In the genomic region with DNA sequence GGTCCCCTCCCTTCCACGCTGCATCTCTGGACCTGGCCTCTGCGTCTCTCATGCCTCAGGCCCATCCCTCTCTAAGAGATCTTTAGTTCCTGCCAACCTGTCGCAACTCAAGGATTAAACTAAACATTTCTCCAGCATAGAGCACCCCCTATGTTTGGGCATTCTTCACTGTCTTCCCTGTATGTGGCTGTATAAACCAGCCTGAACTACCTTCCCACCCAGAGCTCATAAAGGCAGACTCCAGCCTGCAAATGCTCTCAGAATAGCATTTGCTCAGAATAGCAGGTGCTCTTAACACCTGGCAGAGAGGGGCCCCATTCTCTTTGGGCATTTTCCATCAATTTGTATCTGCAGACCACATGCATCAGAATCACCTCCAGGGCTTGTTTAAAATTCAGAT, we compare ENCODE assay signal across 25 cellular contexts.
A peak's percentile ranks its signal among the peaks of the same experiment; 100 is the strongest.
DNase-seq lines count a peak whose midpoint lies in the region; ATAC-seq and TF ChIP-seq lines count a peak whose summit lies in the region.
"Had no signal": no experiment of that assay in that cellular context is flagged by ENCODE, and none has a peak within 500 bp of the region (broad histone marks: within the 10 kb centered on the region; RNA-seq: fewer than 3 reads in every experiment).

No MANE protein-coding gene starts in this region.

- peaks cover 17% of the 10 kb centered on the region; the same call in 2 of the 3 replicates for H3K4me1 Mint-ChIP-seq in GM23338
- peaks cover 30 to 47% (median 43%) of the 10 kb centered on the region in 7 donors for H3K4me1 Mint-ChIP-seq in naive thymus-derived CD4-positive, alpha-beta T cell
- H3K4me1 Mint-ChIP-seq in activated naive CD8-positive, alpha-beta T cell treated with anti-CD3 and anti-CD28 coated beads, Interleukin-2, amount 50 U/mL, for 24 hours, result peaks cover 33% of the 10 kb centered on the region

- H3K9me2 ChIP-seq in GM23338 (ENCODE audit: insufficient read depth), result no peaks in the 10 kb centered on the region
- no peaks in the 10 kb centered on the region for H3K9me2 ChIP-seq in hepatocyte (replicated peaks; ENCODE audit: insufficient read depth)

- H3K27me3 ChIP-seq in GM23338 (ENCODE audit: insufficient read depth) (no peaks in the 10 kb centered on the region), hepatocyte (no peaks in the 10 kb centered on the region), tibial artery (no peaks in the 10 kb centered on the region)
- H3K27me3 ChIP-seq in naive thymus-derived CD4-positive, alpha-beta T cell (ENCODE audit: control insufficient read depth in 2 of 2, insufficient read depth in 2 of 2, low read length in 2 of 2), result no peaks in the 10 kb centered on the region
- H3K27me3 ChIP-seq: ovary, right atrium auricular region, transverse colon had no signal

- no peak overlapping the region for H2AFZ ChIP-seq in GM23338
- H2AFZ ChIP-seq in hepatocyte, result no peak overlapping the region

- POLR2A ChIA-PET in naive thymus-derived CD4-positive, alpha-beta T cell (lab: Charles Lee), result no interaction called here

- H3K4me2 ChIP-seq in GM23338 (no peak overlapping the region), hepatocyte (no peak overlapping the region)

- DNase-seq in NCI-H345 (lab: John Stamatoyannopoulos, UW) (peak; percentile 9), NCI-H345 treated with DMSO at 0.1 percent for 48 hours (lab: John Stamatoyannopoulos, UW; ENCODE audit: unreplicated experiment) (no peak), GM23338 (ENCODE audit: low spot score) (no peak), RPMI8226 (peak; percentile 56), hepatocyte (ENCODE audit: low spot score) (no peak), tibial artery (no peak)
- DNase-seq in naive thymus-derived CD4-positive, alpha-beta T cell, result no peak
- no peak for DNase-seq in activated naive CD8-positive, alpha-beta T cell treated with anti-CD3 and anti-CD28 coated beads, Interleukin-2, amount 50 U/mL, for 24 hours
- DNase-seq: 8988T; activated CD4-positive, CD25-positive, alpha-beta regulatory T cell; activated naive CD4-positive, alpha-beta T cell treated with anti-CD3 and anti-CD28 coated beads, Interleukin-2, amount 10 ng/mL, durations not matched to agents 7 days and 5 days; activated T-cell treated with anti-CD3 and anti-CD28 coated beads, Interleukin-2, amount 50 U/mL, for 48 hours; AML-193; left cardiac atrium; mesendoderm; NCI-H187; NCI-H226; ovary; stimulated activated CD4-positive, alpha-beta T cell treated with anti-CD3 and anti-CD28 coated beads, Interleukin-4, amount 100 ng/mL, for 24 hours; stimulated activated naive CD8-positive, alpha-beta T cell treated with anti-CD3 and anti-CD28 coated beads, Interleukin-15, amount 100 ng/mL, for 72 hours; T1000; transverse colon had no signal

- no peak overlapping the region for H3K27ac Mint-ChIP-seq in GM23338
- H3K27ac Mint-ChIP-seq in naive thymus-derived CD4-positive, alpha-beta T cell, result peak overlapping the region in 8 of 9 donors; percentile 16 to 75 (median 58)
- H3K27ac Mint-ChIP-seq in activated naive CD8-positive, alpha-beta T cell treated with anti-CD3 and anti-CD28 coated beads, Interleukin-2, amount 50 U/mL, for 24 hours, result no peak overlapping the region
- H3K27ac Mint-ChIP-seq: dendritic cell treated with granulocyte-macrophage colony-stimulating factor and Interleukin-4, amounts not matched to agents 40 ng/mL and 50 ng/mL, for 4 days had no signal

- no peaks in the 10 kb centered on the region for H3K27me3 Mint-ChIP-seq in GM23338 (ENCODE audit: insufficient read depth, low read depth, poor library complexity)
- H3K27me3 Mint-ChIP-seq in naive thymus-derived CD4-positive, alpha-beta T cell, result peaks cover 0 to 7% (median 0%) of the 10 kb centered on the region in 5 donors
- H3K27me3 Mint-ChIP-seq in activated naive CD8-positive, alpha-beta T cell treated with anti-CD3 and anti-CD28 coated beads, Interleukin-2, amount 50 U/mL, for 24 hours, result no peaks in the 10 kb centered on the region
- H3K27me3 Mint-ChIP-seq: dendritic cell treated with granulocyte-macrophage colony-stimulating factor and Interleukin-4, amounts not matched to agents 40 ng/mL and 50 ng/mL, for 4 days had no signal

- CTCF ChIA-PET in naive thymus-derived CD4-positive, alpha-beta T cell (lab: Charles Lee), result interaction anchor here (0.9 kb wide), 1 partner anchor 15 kb away, joined by 3 read pairs; no protein-coding TSS in a partner anchor

- H4K20me1 ChIP-seq in GM23338 (replicated peaks; ENCODE audit: insufficient read depth) (no peaks in the 10 kb centered on the region), hepatocyte (ENCODE audit: insufficient read depth, poor library complexity, severe bottlenecking) (no peaks in the 10 kb centered on the region)

- H3K27ac ChIP-seq in GM23338 (ENCODE audit: low read depth) (no peak overlapping the region), hepatocyte (no peak overlapping the region), tibial artery (no peak overlapping the region)
- H3K27ac ChIP-seq in naive thymus-derived CD4-positive, alpha-beta T cell (ENCODE audit: low read depth, low read length), result no peak overlapping the region
- H3K27ac ChIP-seq: ovary, right atrium auricular region had no signal

- H3K4me3 ChIP-seq in GM23338 (no peak overlapping the region), hepatocyte (no peak overlapping the region), tibial artery (no peak overlapping the region)
- H3K4me3 ChIP-seq in naive thymus-derived CD4-positive, alpha-beta T cell (ENCODE audit: low read length), result no peak overlapping the region
- H3K4me3 ChIP-seq: K562, ovary, right atrium auricular region, transverse colon had no signal

- no peaks in the 10 kb centered on the region for H3K9me3 ChIP-seq in naive thymus-derived CD4-positive, alpha-beta T cell (ENCODE audit: control insufficient read depth in 2 of 3, low read length in 3 of 3)
- H3K9me3 ChIP-seq in hepatocyte (ENCODE audit: low read depth) (no peaks in the 10 kb centered on the region), tibial artery (no peaks in the 10 kb centered on the region)
- H3K9me3 ChIP-seq: ovary, right atrium auricular region, transverse colon had no signal

- H3K36me3 ChIP-seq in GM23338 (ENCODE audit: insufficient read depth) (no peaks in the 10 kb centered on the region), hepatocyte (replicated peaks; ENCODE audit: insufficient read depth, low read depth) (no peaks in the 10 kb centered on the region), tibial artery (no peaks in the 10 kb centered on the region)
- H3K36me3 ChIP-seq in naive thymus-derived CD4-positive, alpha-beta T cell (ENCODE audit: control insufficient read depth in 2 of 3, insufficient read depth in 3 of 3, low read length in 3 of 3), result no peaks in the 10 kb centered on the region
- H3K36me3 ChIP-seq: ovary, right atrium auricular region, transverse colon had no signal

- no peaks in the 10 kb centered on the region for H3K79me2 ChIP-seq in GM23338 (replicated peaks; ENCODE audit: insufficient read depth)
- H3K79me2 ChIP-seq in hepatocyte, result no peaks in the 10 kb centered on the region

- intact Hi-C loops in naive thymus-derived CD4-positive, alpha-beta T cell (cut with micrococcal nuclease), result no loop called here
- intact Hi-C loops in tibial artery (cut with DNase I; ENCODE audit: low total_unique reads), result no loop called here

- H3K4me1 ChIP-seq in GM23338 (ENCODE audit: insufficient read depth) (no peaks in the 10 kb centered on the region), hepatocyte (ENCODE audit: insufficient read depth) (peaks cover 22% of the 10 kb centered on the region), tibial artery (peaks cover 0 to 11% (median 8%) of the 10 kb centered on the region in 4 donors)
- peaks cover 34 to 36% of the 10 kb centered on the region in 2 donors for H3K4me1 ChIP-seq in naive thymus-derived CD4-positive, alpha-beta T cell (ENCODE audit: control insufficient read depth in 2 of 2, insufficient read depth in 2 of 2, low read length in 2 of 2)

- H3K4me3 Mint-ChIP-seq in GM23338, result no peak overlapping the region
- H3K4me3 Mint-ChIP-seq in naive thymus-derived CD4-positive, alpha-beta T cell, result peak overlapping the region in 2 of 10 donors; percentile 26 to 49
- no peak overlapping the region for H3K4me3 Mint-ChIP-seq in activated naive CD8-positive, alpha-beta T cell treated with anti-CD3 and anti-CD28 coated beads, Interleukin-2, amount 50 U/mL, for 24 hours
- H3K4me3 Mint-ChIP-seq: activated naive CD4-positive, alpha-beta T cell treated with anti-CD3 and anti-CD28 coated beads, Interleukin-2, amount 10 ng/mL, durations not matched to agents 7 days and 5 days; dendritic cell treated with granulocyte-macrophage colony-stimulating factor and Interleukin-4, amounts not matched to agents 40 ng/mL and 50 ng/mL, for 4 days; stimulated activated naive CD8-positive, alpha-beta T cell treated with anti-CD3 and anti-CD28 coated beads, Interleukin-15, amount 100 ng/mL, for 72 hours had no signal

- no peaks in the 10 kb centered on the region for H3K36me3 Mint-ChIP-seq in GM23338 (ENCODE audit: low read depth)
- H3K36me3 Mint-ChIP-seq in naive thymus-derived CD4-positive, alpha-beta T cell, result no peaks in the 10 kb centered on the region
- no peaks in the 10 kb centered on the region for H3K36me3 Mint-ChIP-seq in activated naive CD8-positive, alpha-beta T cell treated with anti-CD3 and anti-CD28 coated beads, Interleukin-2, amount 50 U/mL, for 24 hours (ENCODE audit: low read depth)
- H3K36me3 Mint-ChIP-seq: activated naive CD4-positive, alpha-beta T cell treated with anti-CD3 and anti-CD28 coated beads, Interleukin-2, amount 10 ng/mL, durations not matched to agents 7 days and 5 days had no signal

- peak; percentile 32; the same call in 2 of the 3 replicates for ATAC-seq in GM23338
- ATAC-seq in naive thymus-derived CD4-positive, alpha-beta T cell, result no peak
- ATAC-seq in activated naive CD8-positive, alpha-beta T cell treated with anti-CD3 and anti-CD28 coated beads, Interleukin-2, amount 50 U/mL, for 24 hours, result no peak
- ATAC-seq: K562; left cardiac atrium; stimulated activated naive CD8-positive, alpha-beta T cell treated with anti-CD3 and anti-CD28 coated beads, Interleukin-15, amount 100 ng/mL, for 72 hours had no signal

- WGBS in hepatocyte (ENCODE audit: low lambda C conversion rate, missing lambda C conversion rate), result 67% methylated on average over 3 of the region's 3 CpGs

- H3F3A ChIP-seq in GM23338 (replicated peaks; ENCODE audit: low read depth), result no peaks in the 10 kb centered on the region

- H3K9me3 Mint-ChIP-seq in GM23338, result no peaks in the 10 kb centered on the region
- H3K9me3 Mint-ChIP-seq in naive thymus-derived CD4-positive, alpha-beta T cell, result no peaks in the 10 kb centered on the region
- H3K9me3 Mint-ChIP-seq in activated naive CD8-positive, alpha-beta T cell treated with anti-CD3 and anti-CD28 coated beads, Interleukin-2, amount 50 U/mL, for 24 hours, result no peaks in the 10 kb centered on the region
- H3K9me3 Mint-ChIP-seq: activated naive CD4-positive, alpha-beta T cell treated with anti-CD3 and anti-CD28 coated beads, Interleukin-2, amount 10 ng/mL, durations not matched to agents 7 days and 5 days; dendritic cell treated with granulocyte-macrophage colony-stimulating factor and Interleukin-4, amounts not matched to agents 40 ng/mL and 50 ng/mL, for 4 days; stimulated activated naive CD8-positive, alpha-beta T cell treated with anti-CD3 and anti-CD28 coated beads, Interleukin-15, amount 100 ng/mL, for 72 hours had no signal

- TF ChIP-seq CTCF in GM23338 (conservative IDR thresholded peaks at IDR 0.05; ENCODE audit: low read depth in 2 of 2), result peak in 1 of 2 experiments; percentile 29; a peak in 2 of 4 replicates
- no peak for TF ChIP-seq CTCF in hepatocyte (IDR thresholded peaks at IDR 0.05; ENCODE audit: poor library complexity)
- no peak for TF ChIP-seq CTCF in tibial artery (IDR thresholded peaks at IDR 0.05)

Comparison
In these comparisons a context has a peak if more than half of its experiments do, and no peak if none do; other contexts are left out.
1. DNase-seq: peak in NCI-H345 (single experiment) and RPMI8226 (single experiment); none in NCI-H345 treated with DMSO at 0.1 percent for 48 hours (single experiment), GM23338 (single experiment), naive thymus-derived CD4-positive, alpha-beta T cell (0 of 9), hepatocyte (single experiment), activated naive CD8-positive, alpha-beta T cell treated with anti-CD3 and anti-CD28 coated beads, Interleukin-2, amount 50 U/mL, for 24 hours (single experiment) and tibial artery (0 of 2).
2. H3K27ac Mint-ChIP-seq: peak in naive thymus-derived CD4-positive, alpha-beta T cell (8 of 9); none in GM23338 (single experiment) and activated naive CD8-positive, alpha-beta T cell treated with anti-CD3 and anti-CD28 coated beads, Interleukin-2, amount 50 U/mL, for 24 hours (single experiment).